ENCODE assay signal across 1 cellular context in genomic region chr7:149144996-149145850, GRCh38.
TF ChIP-seq lines count a peak whose summit lies in the region.

No MANE protein-coding gene starts in this region.

TF ChIP-seq in HEK293, 187 proteins besides CTCF, POLR2A, EP300 and RAD21 (continued from another document):
- TF ChIP-seq ZNF623 (tag by site-specific recombination; IDR thresholded peaks at IDR 0.05) (no peak), ZNF629 (tag by site-specific recombination; IDR thresholded peaks at IDR 0.05) (no peak), ZBTB21 (tag by site-specific recombination; IDR thresholded peaks at IDR 0.05) (no peak), ZBTB44 (tag by site-specific recombination; IDR thresholded peaks at IDR 0.05) (0 out of 2 replicates have a peak, but pooled peaks have one; percentile 5), ZNF24 (tag by site-specific recombination; IDR thresholded peaks at IDR 0.05) (no peak), ZNF639 (tag by site-specific recombination; IDR thresholded peaks at IDR 0.05) (no peak)
